In the genomic region with DNA sequence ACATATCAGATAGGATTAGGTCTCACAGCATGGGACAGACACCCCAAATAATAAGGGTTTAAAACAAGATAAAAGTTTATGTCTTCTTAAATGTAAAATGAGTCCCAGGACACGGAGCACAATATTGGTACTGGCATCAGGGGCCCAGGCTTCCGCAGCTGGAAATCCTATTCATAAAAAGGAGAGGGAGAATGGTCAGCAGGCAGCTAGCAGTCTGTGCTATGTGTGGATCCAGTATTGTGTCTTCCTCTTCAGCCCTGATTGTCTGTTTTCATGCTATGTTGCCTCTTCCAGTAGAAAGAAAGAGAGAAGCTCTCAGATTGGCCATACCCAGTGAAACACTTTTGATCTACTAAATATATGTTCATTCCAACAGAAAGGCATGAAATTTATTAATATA, we compare ENCODE assay signal across 24 cellular contexts.
DNase-seq lines count a peak whose midpoint lies in the region; ATAC-seq and TF ChIP-seq lines count a peak whose summit lies in the region.
"Had no signal": no experiment of that assay in that cellular context is flagged by ENCODE, and none has a peak within 500 bp of the region (broad histone marks: within the 10 kb centered on the region; RNA-seq: fewer than 3 reads in every experiment).

No MANE protein-coding gene starts in this region.

- 89 to 94% (median 91%) methylated on average over 2 of the region's 2 CpGs for WGBS in psoas muscle, 3 donors

- DNase-seq in caudate nucleus (lab: John Stamatoyannopoulos, UW) (peak in 1 of 61 donors; percentile 1), hippocampal formation (lab: John Stamatoyannopoulos, UW) (peak; percentile 6 to 34), psoas muscle (no peak), superior temporal gyrus (ENCODE audit: extremely low spot score) (peak; percentile 62), NCI-H524 (lab: John Stamatoyannopoulos, UW) (no peak), omental fat pad (ENCODE audit: low spot score) (no peak)
- DNase-seq: 8988T; ACHN; AML-193; BE2C; CD4-positive, alpha-beta T cell; CD8-positive, alpha-beta memory T cell; DMS 273 treated with DMSO at 0.1 percent for 48 hours; DMS79; EL; GDM1; H9 had no signal

- H3K27me3 ChIP-seq in psoas muscle (ENCODE audit: insufficient read depth in 3 of 3, low read length in 2 of 3): no peaks in the 10 kb centered on the region
- H3K27me3 ChIP-seq: BE2C; BLaER1 treated with 17β-estradiol and CSF1 and Interleukin-3, amounts not matched to agents 10 nM and 100 nM had no signal

- H3K9me3 ChIP-seq in psoas muscle: no peaks in the 10 kb centered on the region
- H3K9me3 ChIP-seq: BE2C; BLaER1 treated with 17β-estradiol and CSF1 and Interleukin-3, amounts not matched to agents 10 nM and 100 nM had no signal

- no peak for TF ChIP-seq CTCF in psoas muscle (IDR thresholded peaks at IDR 0.05)
- TF ChIP-seq CTCF in omental fat pad (IDR thresholded peaks at IDR 0.05): no peak

- H3K4me1 ChIP-seq in psoas muscle: peaks cover 50% of the 10 kb centered on the region
- H3K4me1 ChIP-seq: BLaER1 treated with 17β-estradiol and CSF1 and Interleukin-3, amounts not matched to agents 10 nM and 100 nM had no signal

- intact Hi-C loops in psoas muscle (cut with DNase I): no loop called here

- H3K4me3 ChIP-seq in psoas muscle: no peak overlapping the region
- H3K4me3 ChIP-seq: A549; BLaER1 treated with 17β-estradiol and CSF1 and Interleukin-3, amounts not matched to agents 10 nM and 100 nM; GM12878; GM23338 had no signal

- no peaks in the 10 kb centered on the region for H3K36me3 ChIP-seq in psoas muscle (ENCODE audit: insufficient read depth in 1 of 2, low read depth in 1 of 2)
- H3K36me3 ChIP-seq: BE2C; BLaER1 treated with 17β-estradiol and CSF1 and Interleukin-3, amounts not matched to agents 10 nM and 100 nM had no signal

- ATAC-seq in psoas muscle (no peak), omental fat pad (ENCODE audit: low FRiP score) (no peak), HG03432 (IDR thresholded peaks at IDR 0.05; ENCODE audit: unreplicated experiment) (no peak), HG02610 (IDR thresholded peaks at IDR 0.05; ENCODE audit: unreplicated experiment) (no peak)
- ATAC-seq: A549, GM12878, GM23338, HCT116 had no signal

- H3K27ac ChIP-seq in caudate nucleus (ENCODE audit: low read depth, low read length): peak overlapping the region; percentile 52
- H3K27ac ChIP-seq in psoas muscle: peak overlapping the region; percentile 84
- H3K27ac ChIP-seq: BLaER1 treated with 17β-estradiol and CSF1 and Interleukin-3, amounts not matched to agents 10 nM and 100 nM had no signal

Comparison
In these comparisons a context has a peak if more than half of its experiments do, and no peak if none do; other contexts are left out.
1. DNase-seq: peak in hippocampal formation (2 of 2) and superior temporal gyrus (single experiment); none in psoas muscle (0 of 2), NCI-H524 (0 of 2) and omental fat pad (single experiment).